In the genomic region with DNA sequence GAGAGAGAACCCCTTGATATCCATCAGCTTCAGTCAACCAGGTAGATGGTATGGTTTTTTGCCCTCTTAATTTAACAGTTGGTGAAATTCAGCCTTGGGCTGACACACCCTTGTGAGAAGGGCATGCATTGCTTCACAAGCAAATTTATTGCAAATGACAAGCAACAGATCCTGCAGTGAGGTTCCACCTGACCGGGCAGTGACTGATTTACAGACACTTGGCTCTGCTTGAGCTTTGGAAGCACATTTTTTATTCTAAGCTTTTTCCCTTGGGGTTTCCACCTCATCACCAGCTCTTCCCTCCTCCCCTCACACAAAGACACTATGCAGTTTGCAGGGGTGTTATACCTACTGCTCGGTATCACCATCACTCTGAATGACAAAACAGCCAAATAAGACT, we compare ENCODE assay signal across 14 cellular contexts. TPM values are rescaled to one million over a fixed set of nuclear protein-coding genes. Genes with fewer than 3 reads are reported as not detected.
"Had no signal": no experiment of that assay in that cellular context is flagged by ENCODE, and none has a peak within 500 bp of the region (broad histone marks: within the 10 kb centered on the region; RNA-seq: fewer than 3 reads in every experiment).

No MANE protein-coding gene starts in this region.

- H3K27me3 Mint-ChIP-seq: activated naive CD4-positive, alpha-beta T cell treated with anti-CD3 and anti-CD28 coated beads, Interleukin-2, amount 50 U/mL, for 24 hours had no signal

- H3K9me3 Mint-ChIP-seq: activated T-cell treated with anti-CD3 and anti-CD28 coated beads, Interleukin-2, amount 50 U/mL, for 24 hours had no signal

- H3K4me1 Mint-ChIP-seq: activated naive CD4-positive, alpha-beta T cell treated with anti-CD3 and anti-CD28 coated beads, Interleukin-2, amount 50 U/mL, for 24 hours had no signal

- DNase-seq: activated CD4-positive, alpha-beta T cell treated with anti-CD3 and anti-CD28 coated beads, Interleukin-2, amount 50 U/mL, for 48 hours; activated effector memory CD4-positive, alpha-beta T cell treated with Interleukin-2 at 50 U/mL for 16 hours; activated T-cell treated with anti-CD3 and anti-CD28 coated beads, Interleukin-2, amount 50 U/mL, for 24 hours; adrenal gland; dorsolateral prefrontal cortex; left ventricle myocardium inferior; mucosa of descending colon; naive thymus-derived CD4-positive, alpha-beta T cell; posterior cingulate gyrus; stimulated activated CD4-positive, alpha-beta T cell treated with anti-CD3 and anti-CD28 coated beads, Interleukin-4, amount 100 ng/mL, for 24 hours; stimulated activated naive CD4-positive, alpha-beta T cell treated with Interleukin-2 at 50 U/mL for 16 hours; substantia nigra had no signal

- ATAC-seq: mucosa of descending colon; naive thymus-derived CD4-positive, alpha-beta T cell had no signal

- H3K36me3 Mint-ChIP-seq: activated naive CD4-positive, alpha-beta T cell treated with anti-CD3 and anti-CD28 coated beads, Interleukin-2, amount 50 U/mL, for 24 hours; naive thymus-derived CD4-positive, alpha-beta T cell had no signal

- H3K4me3 Mint-ChIP-seq: activated naive CD4-positive, alpha-beta T cell treated with anti-CD3 and anti-CD28 coated beads, Interleukin-2, amount 50 U/mL, for 24 hours; activated T-cell treated with anti-CD3 and anti-CD28 coated beads, Interleukin-2, amount 50 U/mL, for 24 hours; naive thymus-derived CD4-positive, alpha-beta T cell had no signal

- H3K27ac Mint-ChIP-seq: activated naive CD4-positive, alpha-beta T cell treated with anti-CD3 and anti-CD28 coated beads, Interleukin-2, amount 50 U/mL, for 24 hours; activated T-cell treated with anti-CD3 and anti-CD28 coated beads, Interleukin-2, amount 50 U/mL, for 24 hours; naive thymus-derived CD4-positive, alpha-beta T cell had no signal

RNA-seq across cellular contexts. Expression of a gene that starts 28.3 kb away (rescaled TPM):
- total RNA-seq: left ventricle myocardium inferior; naive thymus-derived CD4-positive, alpha-beta T cell; right atrium auricular region had no signal
